In genomic region chr14:102304611-102305506, GRCh38 we compare ENCODE assay signal across 8 cellular contexts. TPM values are rescaled to one million over a fixed set of nuclear protein-coding genes. Genes with fewer than 3 reads are reported as not detected.
DNase-seq lines count a peak whose midpoint lies in the region; ATAC-seq and TF ChIP-seq lines count a peak whose summit lies in the region.

Gene MOK, minus strand, starts transcription at chr14:102305164. Its CDS starts 196 bp downstream, at chr14:102304968.

- TF ChIP-seq CTCF in A673 (conservative IDR thresholded peaks at IDR 0.05; ENCODE audit: low read depth, low read length) = no peak
- TF ChIP-seq CTCF in VCaP (conservative IDR thresholded peaks at IDR 0.05) = no peak

- H3K4me2 ChIP-seq in skeletal muscle satellite cell (ENCODE audit: low read length) = peak within 1 kb of the TSS; percentile 76

- peak within 1 kb of the TSS; percentile 95 for H3K9ac ChIP-seq in skeletal muscle satellite cell (ENCODE audit: low read depth, low read length)

- peak within 1 kb of the TSS; percentile 68 for H3K4me3 ChIP-seq in A673 (ENCODE audit: low read depth, low read length, poor library complexity, severe bottlenecking)
- peak within 1 kb of the TSS; percentile 87 for H3K4me3 ChIP-seq in iPS-18c (ENCODE audit: insufficient read depth, low read depth, low read length)
- peak within 1 kb of the TSS; percentile 92 for H3K4me3 ChIP-seq in skeletal muscle satellite cell (ENCODE audit: low read length)

- no peaks in the 10 kb centered on the region for H3K4me1 ChIP-seq in A673 (ENCODE audit: insufficient read depth, low read length, poor library complexity, severe bottlenecking)
- peaks cover 8% of the 10 kb centered on the region for H3K4me1 ChIP-seq in skeletal muscle satellite cell (ENCODE audit: control insufficient read depth, insufficient read depth, low read length)

- peak; percentile 84 for ATAC-seq in GM18870 (IDR thresholded peaks at IDR 0.05; ENCODE audit: unreplicated experiment)
- ATAC-seq in HG03135 (IDR thresholded peaks at IDR 0.05; ENCODE audit: unreplicated experiment) = peak; percentile 95

- H3K27ac ChIP-seq in A673 (ENCODE audit: low read depth, low read length, poor library complexity, severe bottlenecking) (peak within 1 kb of the TSS; percentile 51), VCaP (peak within 1 kb of the TSS; percentile 49; the same call in 1 of the 2 replicates)

- in situ Hi-C loops in T47D (cut with HindIII; ENCODE audit: low pct_unique_long_range_greater_than_20kb, low sequenced_read_pairs) = no loop called here

- intact Hi-C loops in A673 (cut with micrococcal nuclease; ENCODE audit: unreplicated experiment) = no loop called here

- POLR2A ChIA-PET in A673 (lab: Charles Lee; ENCODE audit: low non-redundant PET) = interaction anchor here (0.5 kb wide), 1 partner anchor 12 kb away, joined by 4 read pairs; no protein-coding TSS in a partner anchor

- peak; percentile 98 for DNase-seq in A673 (ENCODE audit: low spot score)
- peak; percentile 82 for DNase-seq in NCI-H2196 (lab: John Stamatoyannopoulos, UW; ENCODE audit: unreplicated experiment)
- DNase-seq in T47D (ENCODE audit: low read depth in 1 of 2, low spot score in 1 of 2) = peak; percentile 98

- H3K9me3 ChIP-seq in A673 (ENCODE audit: low read depth, low read length, poor library complexity, severe bottlenecking) = no peaks in the 10 kb centered on the region
- no peaks in the 10 kb centered on the region for H3K9me3 ChIP-seq in iPS-18c (ENCODE audit: control insufficient read depth, insufficient read depth, low read length)
- no peaks in the 10 kb centered on the region for H3K9me3 ChIP-seq in skeletal muscle satellite cell (replicated peaks; ENCODE audit: low read length)

- no peaks in the 10 kb centered on the region for H3K27me3 ChIP-seq in A673 (replicated peaks; ENCODE audit: insufficient read depth, low read depth, low read length, poor library complexity)
- no peaks in the 10 kb centered on the region for H3K27me3 ChIP-seq in skeletal muscle satellite cell (ENCODE audit: control insufficient read depth, insufficient read depth, low read length)

- CTCF ChIA-PET in A673 (lab: Charles Lee) = interaction anchor here (0.5 kb wide), 1 partner anchor 12 kb away, joined by 8 read pairs; no protein-coding TSS in a partner anchor

- BruUV-seq in A673 (replicated peaks; lab: Mats Ljungman, UMichigan) = no TSS peak

- no peaks in the 10 kb centered on the region for H3K36me3 ChIP-seq in A673 (ENCODE audit: insufficient read depth, low read length, poor library complexity, severe bottlenecking)
- no peaks in the 10 kb centered on the region for H3K36me3 ChIP-seq in skeletal muscle satellite cell (ENCODE audit: insufficient read depth, low read length)

RNA-seq across cellular contexts. Expression of gene MOK, which starts in this region (rescaled TPM):
- 27.4 and 29.1 TPM in 2 replicates for total RNA-seq in A673 (2021)
- 65.7 and 70.0 TPM in 2 replicates for total RNA-seq in skeletal muscle satellite cell (2012; rRNA removed)

Comparison
In these comparisons a context has a peak if more than half of its experiments do, and no peak if none do; other contexts are left out.
1. Peak in every context shown above with its lines: DNase-seq, ATAC-seq, H3K4me3 ChIP-seq and H3K27ac ChIP-seq.